2 cellular contexts compared by ENCODE assay signal in genomic region chr21:25296239-25296638, GRCh38.
A peak's percentile ranks its signal among the peaks of the same experiment; 100 is the strongest.
TF ChIP-seq lines count a peak whose summit lies in the region.

No MANE protein-coding gene starts in this region.

TF ChIP-seq in HepG2, 621 proteins besides CTCF, POLR2A, EP300 and RAD21 (continued from another document):
- TF ChIP-seq ZBED4 (CRISPR knock-in tag; IDR thresholded peaks at IDR 0.05; ENCODE audit: borderline replicate concordance) (no peak), HNF4G (IDR thresholded peaks at IDR 0.05; ENCODE audit: borderline replicate concordance, low read depth, low read length) (no peak), HNF4G (CRISPR knock-in tag; IDR thresholded peaks at IDR 0.05; ENCODE audit: borderline replicate concordance, low read depth) (no peak), BCLAF1 (IDR thresholded peaks at IDR 0.05) (no peak), TFDP2 (CRISPR knock-in tag; IDR thresholded peaks at IDR 0.05) (no peak), ZNF143 (CRISPR knock-in tag; IDR thresholded peaks at IDR 0.05) (no peak), NFKBIZ (CRISPR knock-in tag; IDR thresholded peaks at IDR 0.05) (no peak), HNRNPH1 (optimal IDR thresholded peaks at IDR 0.05; ENCODE audit: low read depth, low read length) (no peak), SP4 (CRISPR knock-in tag; IDR thresholded peaks at IDR 0.05) (no peak), USF2 (IDR thresholded peaks at IDR 0.05; ENCODE audit: low read depth, low read length) (peak; percentile 51), USF2 (CRISPR knock-in tag; IDR thresholded peaks at IDR 0.05; ENCODE audit: borderline replicate concordance) (no peak), ZNF660 (CRISPR knock-in tag; IDR thresholded peaks at IDR 0.05; ENCODE audit: borderline replicate concordance, low read depth) (no peak), ZNF383 (CRISPR knock-in tag; IDR thresholded peaks at IDR 0.05; ENCODE audit: borderline replicate concordance) (no peak), ZC3H13 (CRISPR knock-in tag; IDR thresholded peaks at IDR 0.05) (no peak), RAD51 (IDR thresholded peaks at IDR 0.05; ENCODE audit: borderline replicate concordance) (peak; percentile 80)

TF ChIP-seq in WTC11, 78 proteins besides CTCF, POLR2A, EP300 and RAD21 (continued from another document):
- TF ChIP-seq ZNF425 (CRISPR knock-in tag; conservative IDR thresholded peaks at IDR 0.05) (no peak), TEAD1 (CRISPR knock-in tag; IDR thresholded peaks at IDR 0.05) (no peak), TP53 (CRISPR knock-in tag; IDR thresholded peaks at IDR 0.05) (no peak), PREB (CRISPR knock-in tag; IDR thresholded peaks at IDR 0.05; ENCODE audit: borderline replicate concordance) (no peak), NR3C1 (CRISPR knock-in tag; conservative IDR thresholded peaks at IDR 0.05; ENCODE audit: low read depth) (no peak), HMGXB4 (CRISPR knock-in tag; IDR thresholded peaks at IDR 0.05) (no peak), ETV6 (CRISPR knock-in tag; IDR thresholded peaks at IDR 0.05) (no peak), USF2 (CRISPR knock-in tag; IDR thresholded peaks at IDR 0.05) (no peak), MYBL2 (CRISPR knock-in tag; IDR thresholded peaks at IDR 0.05) (no peak), SMAD4 (CRISPR knock-in tag; IDR thresholded peaks at IDR 0.05) (no peak), SP1 (CRISPR knock-in tag; conservative IDR thresholded peaks at IDR 0.05) (no peak)
